Comparison of ENCODE assay signal across 10 cellular contexts in the genomic region with DNA sequence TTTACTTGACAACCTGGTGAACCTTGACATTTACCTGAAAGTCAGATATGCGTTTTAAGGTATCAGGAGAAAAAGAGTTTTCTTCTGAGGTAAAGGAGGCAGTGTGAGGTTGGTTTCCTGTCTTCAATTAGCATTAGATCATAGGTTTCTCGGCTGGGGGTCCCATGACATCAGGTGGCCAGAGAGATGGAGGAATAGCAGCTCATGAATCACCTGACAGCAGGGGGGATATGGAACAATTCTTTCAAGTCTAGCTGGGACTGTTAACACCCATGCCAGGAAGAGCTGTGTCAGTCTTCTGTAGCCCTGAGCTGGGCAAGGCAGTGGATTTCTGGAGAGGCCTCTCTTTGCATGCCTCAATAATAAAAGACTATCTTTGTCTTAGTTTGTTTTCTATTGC.
DNase-seq lines count a peak whose midpoint lies in the region; ATAC-seq and TF ChIP-seq lines count a peak whose summit lies in the region.
"Had no signal": no experiment of that assay in that cellular context is flagged by ENCODE, and none has a peak within 500 bp of the region (broad histone marks: within the 10 kb centered on the region; RNA-seq: fewer than 3 reads in every experiment).

No MANE protein-coding gene starts in this region.

- H3K9me3 ChIP-seq in right atrium auricular region (no peaks in the 10 kb centered on the region), heart left ventricle (no peaks in the 10 kb centered on the region), Loucy (ENCODE audit: insufficient read depth, low read depth, low read length) (no peaks in the 10 kb centered on the region), gastroesophageal sphincter (no peaks in the 10 kb centered on the region), vagina (no peaks in the 10 kb centered on the region)

- H3K9ac ChIP-seq in Loucy (ENCODE audit: low read depth, low read length, poor library complexity, severe bottlenecking) = no peak overlapping the region

- intact Hi-C loops in heart left ventricle (cut with DNase I) (loop anchor here in 2 of 10 donors (5.0 kb wide), 2 partner anchors 62 to 72 kb away; no protein-coding TSS in a partner anchor), vagina (cut with DNase I) (no loop called here), lower leg skin (cut with DNase I; ENCODE audit: low total_unique reads) (no loop called here)

- H3K9me2 ChIP-seq in Loucy (replicated peaks; ENCODE audit: low read depth, low read length) = no peaks in the 10 kb centered on the region

- TF ChIP-seq CTCF in right atrium auricular region (IDR thresholded peaks at IDR 0.05) (no peak), heart left ventricle (IDR thresholded peaks at IDR 0.05) (no peak), Loucy (conservative IDR thresholded peaks at IDR 0.05; ENCODE audit: low read length) (no peak), gastroesophageal sphincter (IDR thresholded peaks at IDR 0.05) (no peak), vagina (IDR thresholded peaks at IDR 0.05) (no peak), lower leg skin (IDR thresholded peaks at IDR 0.05) (no peak)

- H3K27me3 ChIP-seq in right atrium auricular region (no peaks in the 10 kb centered on the region), heart left ventricle (no peaks in the 10 kb centered on the region), Loucy (ENCODE audit: insufficient read depth, low read length, poor library complexity, severe bottlenecking) (no peaks in the 10 kb centered on the region), gastroesophageal sphincter (no peaks in the 10 kb centered on the region), vagina (no peaks in the 10 kb centered on the region)

- H3K4me3 ChIP-seq in right atrium auricular region = no peak overlapping the region
- H3K4me3 ChIP-seq in heart left ventricle = no peak overlapping the region
- no peak overlapping the region for H3K4me3 ChIP-seq in Loucy (ENCODE audit: low read length, poor library complexity, severe bottlenecking)
- H3K4me3 ChIP-seq in gastroesophageal sphincter = no peak overlapping the region
- no peak overlapping the region for H3K4me3 ChIP-seq in vagina
- H3K4me3 ChIP-seq in lower leg skin (ENCODE audit: low read depth, poor library complexity, severe bottlenecking) = no peak overlapping the region

- no peaks in the 10 kb centered on the region for H3F3A ChIP-seq in Loucy (ENCODE audit: low read depth)

- H3K36me3 ChIP-seq in right atrium auricular region = no peaks in the 10 kb centered on the region
- no peaks in the 10 kb centered on the region for H3K36me3 ChIP-seq in heart left ventricle
- H3K36me3 ChIP-seq in Loucy (ENCODE audit: insufficient read depth, low read length) = no peaks in the 10 kb centered on the region
- no peaks in the 10 kb centered on the region for H3K36me3 ChIP-seq in gastroesophageal sphincter
- H3K36me3 ChIP-seq in vagina = no peaks in the 10 kb centered on the region

- no peaks in the 10 kb centered on the region for H3K79me2 ChIP-seq in Loucy (ENCODE audit: insufficient read depth, low read length)

- DNase-seq in right atrium auricular region (ENCODE audit: low spot score) (no peak), heart left ventricle (no peak), vagina (ENCODE audit: extremely low spot score in 2 of 2) (no peak), lower leg skin (ENCODE audit: low spot score in 2 of 2) (no peak), HCEC 1CT (no peak), occipital lobe (lab: John Stamatoyannopoulos, UW) (no peak)
- DNase-seq: activated naive CD4-positive, alpha-beta T cell treated with anti-CD3 and anti-CD28 coated beads, Interleukin-2, amount 50 U/mL, for 16 hours had no signal

- no peak overlapping the region for H2AFZ ChIP-seq in Loucy (ENCODE audit: low read length)

- H3K4me2 ChIP-seq in Loucy (ENCODE audit: low read depth, low read length, poor library complexity, severe bottlenecking) = peak overlapping the region; percentile 11

- no peak for TF ChIP-seq EP300 in gastroesophageal sphincter (IDR thresholded peaks at IDR 0.05)

- 75 to 81% (median 77%) methylated on average over 2 of the region's 2 CpGs for WGBS in heart left ventricle, 4 donors
- WGBS in gastroesophageal sphincter (ENCODE audit: low coverage in 1 of 2), 2 donors = 38 to 85% methylated on average over 1 to 2 of the region's 2 CpGs
- 75 to 84% methylated on average over 2 of the region's 2 CpGs for WGBS in lower leg skin, 2 donors

- H3K27ac ChIP-seq in right atrium auricular region = peak overlapping the region; percentile 32 to 61
- peak overlapping the region in 3 of 12 donors; percentile 38 to 64 (median 58) for H3K27ac ChIP-seq in heart left ventricle
- peak overlapping the region in 3 of 4 donors; percentile 7 to 68 (median 62) for H3K27ac ChIP-seq in gastroesophageal sphincter
- peak overlapping the region; percentile 60 for H3K27ac ChIP-seq in vagina

- H4K20me1 ChIP-seq in Loucy (ENCODE audit: insufficient read depth, low read length, poor library complexity, severe bottlenecking) = no peaks in the 10 kb centered on the region

- TF ChIP-seq POLR2A in heart left ventricle (IDR thresholded peaks at IDR 0.05) (no peak), gastroesophageal sphincter (IDR thresholded peaks at IDR 0.05) (no peak), vagina (IDR thresholded peaks at IDR 0.05) (no peak), lower leg skin (IDR thresholded peaks at IDR 0.05) (no peak)

- H3K4me1 ChIP-seq in right atrium auricular region (peaks cover 0 to 38% of the 10 kb centered on the region in 2 donors), heart left ventricle (peaks cover 0 to 55% (median 34%) of the 10 kb centered on the region in 12 donors), Loucy (ENCODE audit: insufficient read depth, low read length, poor library complexity, severe bottlenecking) (peaks cover 21% of the 10 kb centered on the region), gastroesophageal sphincter (peaks cover 6 to 63% (median 37%) of the 10 kb centered on the region in 3 donors), vagina (peaks cover 57% of the 10 kb centered on the region)

- ATAC-seq in heart left ventricle (no peak), gastroesophageal sphincter (no peak)
- ATAC-seq: Right ventricle myocardium inferior had no signal
